ENCODE assay signal across 5 cellular contexts in genomic region chr7:138146221-138146620, GRCh38.
DNase-seq lines count a peak whose midpoint lies in the region; ATAC-seq, FAIRE-seq and TF ChIP-seq lines count a peak whose summit lies in the region.
"Not testable (repeated sequence)": the region's sequence is repeated elsewhere in the genome, so short reads cannot be mapped to it uniquely, and the experiment has no call there.

No MANE protein-coding gene starts in this region.

- DNase-seq in DND-41, testis: not testable (repeated sequence)
- DNase-seq in NCI-H69 (lab: John Stamatoyannopoulos, UW) (peak; percentile 46), kidney (peak; percentile 55)

- not testable (repeated sequence) for ATAC-seq in DND-41 (ENCODE audit: insufficient read depth, low read depth)

- TF ChIP-seq POLR2A in testis (IDR thresholded peaks at IDR 0.05), result not testable (repeated sequence)

- H3K9me2 ChIP-seq in Loucy (replicated peaks; ENCODE audit: low read depth, low read length), result not testable (repeated sequence)

- intact Hi-C loops in kidney (cut with DNase I); testis (cut with DNase I; ENCODE audit: low total_unique reads): not testable (repeated sequence)

- H2AFZ ChIP-seq in DND-41 (ENCODE audit: low read depth, low read length); Loucy (ENCODE audit: low read length): not testable (repeated sequence)

- H3K9me3 ChIP-seq in DND-41 (ENCODE audit: insufficient read depth, low read length, severe bottlenecking); Loucy (ENCODE audit: insufficient read depth, low read depth, low read length); kidney (ENCODE audit: control insufficient read depth in 1 of 2, low read length in 2 of 2); testis: not testable (repeated sequence)

- H3K4me3 ChIP-seq in DND-41 (ENCODE audit: low read depth in 1 of 2, low read length in 2 of 2); Loucy (ENCODE audit: low read length, poor library complexity, severe bottlenecking); kidney (ENCODE audit: low read length in 2 of 2): not testable (repeated sequence)
- peak overlapping the region; percentile 26 to 29 for H3K4me3 ChIP-seq in testis

- not testable (repeated sequence) for TF ChIP-seq CTCF in DND-41 (IDR thresholded peaks at IDR 0.05; ENCODE audit: borderline replicate concordance, extremely low read depth, low read length, poor library complexity, severe bottlenecking); Loucy (conservative IDR thresholded peaks at IDR 0.05; ENCODE audit: low read length); kidney (IDR thresholded peaks at IDR 0.05; ENCODE audit: borderline replicate concordance, extremely low read depth, insufficient read depth); testis (IDR thresholded peaks at IDR 0.05)

- H3K79me2 ChIP-seq in DND-41 (ENCODE audit: insufficient read depth, low read length); Loucy (ENCODE audit: insufficient read depth, low read length): not testable (repeated sequence)

- FAIRE-seq in kidney (lab: Jason Lieb, UNC), result not testable (repeated sequence)

- not testable (repeated sequence) for H3K27ac ChIP-seq in DND-41 (ENCODE audit: low read length); kidney (ENCODE audit: low read depth in 2 of 2, low read length in 2 of 2); testis

- H3F3A ChIP-seq in Loucy (ENCODE audit: low read depth), result not testable (repeated sequence)

- not testable (repeated sequence) for H3K27me3 ChIP-seq in DND-41 (ENCODE audit: insufficient read depth, low read length, poor library complexity); Loucy (ENCODE audit: insufficient read depth, low read length, poor library complexity, severe bottlenecking); testis

- not testable (repeated sequence) for H3K9ac ChIP-seq in DND-41 (ENCODE audit: low read depth, low read length); Loucy (ENCODE audit: low read depth, low read length, poor library complexity, severe bottlenecking); kidney (ENCODE audit: low read length in 2 of 2)

- WGBS in testis, 2 donors, result 75% methylated on average over 19 of the region's 19 CpGs; no CpG with 5 or more reads in 1 of the 2 donors

- not testable (repeated sequence) for H3K36me3 ChIP-seq in DND-41 (ENCODE audit: insufficient read depth, low read length); Loucy (ENCODE audit: insufficient read depth, low read length); kidney (ENCODE audit: control insufficient read depth in 1 of 2, insufficient read depth in 2 of 2, low read length in 2 of 2); testis (ENCODE audit: low read depth, missing control alignments)

- H4K20me1 ChIP-seq in DND-41 (ENCODE audit: insufficient read depth, low read length); Loucy (ENCODE audit: insufficient read depth, low read length, poor library complexity, severe bottlenecking): not testable (repeated sequence)

- H3K4me2 ChIP-seq in DND-41 (ENCODE audit: insufficient read depth, low read length), result peak overlapping the region; percentile 31
- peak overlapping the region; percentile 75 for H3K4me2 ChIP-seq in Loucy (ENCODE audit: low read depth, low read length, poor library complexity, severe bottlenecking)

- peaks cover 24% of the 10 kb centered on the region for H3K4me1 ChIP-seq in DND-41 (ENCODE audit: insufficient read depth, low read length)
- not testable (repeated sequence) for H3K4me1 ChIP-seq in Loucy (ENCODE audit: insufficient read depth, low read length, poor library complexity, severe bottlenecking); kidney (ENCODE audit: control insufficient read depth in 1 of 2, insufficient read depth in 1 of 2, low read depth in 1 of 2, low read length in 2 of 2); testis
